27 cellular contexts compared by ENCODE assay signal in genomic region chr15:76353903-76354302, GRCh38. TPM values are rescaled to one million over a fixed set of nuclear protein-coding genes. Genes with fewer than 3 reads are reported as not detected.
"Had no signal": no experiment of that assay in that cellular context is flagged by ENCODE, and none has a peak within 500 bp of the region (broad histone marks: within the 10 kb centered on the region; RNA-seq: fewer than 3 reads in every experiment).

No MANE protein-coding gene starts in this region.

- ATAC-seq: heart left ventricle; left lung; natural killer cell treated with Interleukin-12 subunit alpha and Interleukin-12 subunit beta and Interleukin-15 and Interleukin-18, amount 100 ng/mL, for 72 hours; pancreas; right cardiac atrium; stimulated activated naive B cell treated with anti-CD40 and anti-IgM and Interleukin-4, amounts not matched to agents 10 μg/mL and 1 μg/mL and 100 μg/mL, for 72 hours had no signal

- H3K4me1 Mint-ChIP-seq: naive B cell; stimulated activated naive B cell treated with anti-CD40 and anti-IgM and Interleukin-4, amounts not matched to agents 10 μg/mL and 1 μg/mL and 100 μg/mL, for 72 hours had no signal

- H3K4me3 ChIP-seq: heart left ventricle, left lung, lung, pancreas, prostate gland, tibial nerve, uterus had no signal

- H3K4me3 Mint-ChIP-seq: mesothelial cell of epicardium; naive B cell; natural killer cell treated with Interleukin-12 subunit alpha and Interleukin-12 subunit beta and Interleukin-15 and Interleukin-18, amount 100 ng/mL, for 72 hours; stimulated activated naive B cell treated with anti-CD40 and anti-IgM and Interleukin-4, amounts not matched to agents 10 μg/mL and 1 μg/mL and 100 μg/mL, for 72 hours; stimulated activated naive CD8-positive, alpha-beta T cell treated with anti-CD3 and anti-CD28 coated beads, Interleukin-15, Interleukin-2, amounts not matched to agents 100 ng/mL and 50 ng/mL, for 24 hours; type B pancreatic cell had no signal

- H3K27me3 ChIP-seq: pancreas, uterus had no signal

- H3K9me3 Mint-ChIP-seq: mesothelial cell of epicardium; naive B cell; natural killer cell treated with Interleukin-12 subunit alpha and Interleukin-12 subunit beta and Interleukin-15 and Interleukin-18, amount 100 ng/mL, for 72 hours; stimulated activated naive B cell treated with anti-CD40 and anti-IgM and Interleukin-4, amounts not matched to agents 10 μg/mL and 1 μg/mL and 100 μg/mL, for 72 hours; stimulated activated naive CD8-positive, alpha-beta T cell treated with anti-CD3 and anti-CD28 coated beads, Interleukin-15, Interleukin-2, amounts not matched to agents 100 ng/mL and 50 ng/mL, for 24 hours; type B pancreatic cell had no signal

- H3K27me3 Mint-ChIP-seq: natural killer cell treated with Interleukin-12 subunit alpha and Interleukin-12 subunit beta and Interleukin-15 and Interleukin-18, amount 100 ng/mL, for 72 hours; stimulated activated naive B cell treated with anti-CD40 and anti-IgM and Interleukin-4, amounts not matched to agents 10 μg/mL and 1 μg/mL and 100 μg/mL, for 72 hours had no signal

- H3K9me3 ChIP-seq: heart left ventricle, left lung, pancreas, prostate gland, tibial nerve, uterus had no signal

- H3K36me3 ChIP-seq: left lung, prostate gland, uterus had no signal

- DNase-seq: heart left ventricle; islet precursor cell; left lung; mesendoderm; naive B cell; pancreas; posterior cingulate gyrus; retina; right cardiac atrium; stimulated activated CD4-positive, alpha-beta T cell treated with anti-CD3 and anti-CD28 coated beads, Interleukin-12 subunit alpha, Interleukin-12 subunit beta, amount 100 ng/mL, for 4 hours; stimulated activated CD4-positive, alpha-beta T cell treated with anti-CD3 and anti-CD28 coated beads, Interleukin-15, amount 100 ng/mL, for 24 hours; stimulated activated CD4-positive, alpha-beta T cell treated with anti-CD3 and anti-CD28 coated beads, Interleukin-2, amount 100 ng/mL, for 24 hours; stimulated activated CD4-positive, alpha-beta T cell treated with anti-CD3 and anti-CD28 coated beads, Interleukin-4, amount 100 ng/mL, for 1 hour; stimulated activated naive B cell treated with anti-CD40 and anti-IgM and Interleukin-4, amounts not matched to agents 10 μg/mL and 1 μg/mL and 100 μg/mL, for 72 hours; substantia nigra; uterus had no signal

- H3K27ac ChIP-seq: heart left ventricle, left lung, pancreas, prostate gland, tibial nerve, uterus had no signal

- H3K36me3 Mint-ChIP-seq: natural killer cell treated with Interleukin-12 subunit alpha and Interleukin-12 subunit beta and Interleukin-15 and Interleukin-18, amount 100 ng/mL, for 72 hours had no signal

- H3K4me1 ChIP-seq: heart left ventricle, left lung, pancreas, prostate gland, tibial nerve, uterus had no signal

- H3K27ac Mint-ChIP-seq: mesothelial cell of epicardium; naive B cell; natural killer cell treated with Interleukin-12 subunit alpha and Interleukin-12 subunit beta and Interleukin-15 and Interleukin-18, amount 100 ng/mL, for 72 hours; stimulated activated naive B cell treated with anti-CD40 and anti-IgM and Interleukin-4, amounts not matched to agents 10 μg/mL and 1 μg/mL and 100 μg/mL, for 72 hours; stimulated activated naive CD8-positive, alpha-beta T cell treated with anti-CD3 and anti-CD28 coated beads, Interleukin-15, Interleukin-2, amounts not matched to agents 100 ng/mL and 50 ng/mL, for 24 hours; type B pancreatic cell had no signal

RNA-seq across cellular contexts. Expression of gene ISL2, which starts 17.3 kb away (rescaled TPM):
- total RNA-seq: heart left ventricle, lower leg skin, right cardiac atrium, skeletal muscle tissue, temporal lobe, tibial nerve had no signal
- polyA plus RNA-seq: heart left ventricle, neural cell had no signal
